ENCODE assay signal across 35 cellular contexts in genomic region chr2:45205480-45205879, GRCh38.
"Had no signal": no experiment of that assay in that cellular context is flagged by ENCODE, and none has a peak within 500 bp of the region (broad histone marks: within the 10 kb centered on the region; RNA-seq: fewer than 3 reads in every experiment).

No MANE protein-coding gene starts in this region.

- H3K36me3 ChIP-seq: MG63 had no signal

- H3K4me3 ChIP-seq: MG63 had no signal

- H3K27ac ChIP-seq: KMS-11 had no signal

- H3K27me3 ChIP-seq: MG63 had no signal

- H3K9ac ChIP-seq: KMS-11 had no signal

- H3K4me2 ChIP-seq: KMS-11 had no signal

- DNase-seq: Karpas-422, Kasumi-1, KBM-7, KG1, MG63, MM.1S, MV-4-11, NCI-H1048, NCI-H1092, NCI-H1092 treated with DMSO at 0.1 percent for 48 hours, NCI-H1105, NCI-H1105 treated with DMSO at 0.1 percent for 48 hours, NCI-H1417, NCI-H1417 treated with DMSO at 0.1 percent for 48 hours, NCI-H1436, NCI-H1436 treated with DMSO at 0.1 percent for 48 hours, NCI-H146, NCI-H1694, NCI-H1694 treated with DMSO at 0.1 percent for 48 hours, NCI-H187, NCI-H187 treated with DMSO at 0.1 percent for 48 hours, NCI-H1930, NCI-H2029, NCI-H2029 treated with DMSO at 0.1 percent for 48 hours, NCI-H2081, NCI-H2081 treated with DMSO at 0.1 percent for 48 hours, NCI-H2107, NCI-H2171, NCI-H2171 treated with DMSO at 0.1 percent for 48 hours, NCI-H2227 treated with DMSO at 0.1 percent for 48 hours, NCI-H226, NCI-H345, NCI-H446, NCI-H446 treated with DMSO at 0.1 percent for 48 hours had no signal
